In genomic region chr10:74234569-74234968, GRCh38 we compare ENCODE assay signal across 11 cellular contexts.
DNase-seq lines count a peak whose midpoint lies in the region; ATAC-seq and TF ChIP-seq lines count a peak whose summit lies in the region.
"Had no signal": no experiment of that assay in that cellular context is flagged by ENCODE, and none has a peak within 500 bp of the region (broad histone marks: within the 10 kb centered on the region; RNA-seq: fewer than 3 reads in every experiment).

No MANE protein-coding gene starts in this region.

- H3K4me1 ChIP-seq in vagina: no peaks in the 10 kb centered on the region
- H3K4me1 ChIP-seq: tibial nerve had no signal

- peak; percentile 60 for TF ChIP-seq RAD21 in neural cell (conservative IDR thresholded peaks at IDR 0.05)

- H3K36me3 ChIP-seq in neural cell (ENCODE audit: insufficient read depth, low read length) (no peaks in the 10 kb centered on the region), vagina (no peaks in the 10 kb centered on the region)
- H3K36me3 ChIP-seq: tibial nerve had no signal

- H4K20me1 ChIP-seq in neural cell (ENCODE audit: insufficient read depth): no peaks in the 10 kb centered on the region

- no peak overlapping the region for H3K9ac ChIP-seq in neural cell (ENCODE audit: low read length)

- no peak for TF ChIP-seq POLR2A in vagina (IDR thresholded peaks at IDR 0.05)

- H3K4me3 Mint-ChIP-seq in HFFc6 (no peak overlapping the region), MCF 10A (ENCODE audit: unreplicated experiment) (no peak overlapping the region)
- H3K4me3 Mint-ChIP-seq: immature natural killer cell had no signal

- H3K4me3 ChIP-seq in neural cell (ENCODE audit: low read length) (no peak overlapping the region), vagina (no peak overlapping the region)
- H3K4me3 ChIP-seq: tibial nerve had no signal

- CTCF ChIA-PET in MCF 10A (lab: Yijun Ruan, JAX) (interaction anchor here (0.5 to 2.3 kb wide), 13 partner anchors 9 to 867 kb away, joined by 3 to 14 read pairs (median 4); partner anchors contain the start of gene AP3M1), HEK293T (lab: Yijun Ruan, JAX) (interaction anchor here (0.6 to 1.6 kb wide), 3 partner anchors 79 to 1478 kb away, joined by 3 read pairs; no protein-coding TSS in a partner anchor)

- H3K9me3 Mint-ChIP-seq in HFFc6: no peaks in the 10 kb centered on the region
- no peaks in the 10 kb centered on the region for H3K9me3 Mint-ChIP-seq in MCF 10A (ENCODE audit: unreplicated experiment)
- H3K9me3 Mint-ChIP-seq: immature natural killer cell had no signal

- intact Hi-C loops in MCF 10A (cut with micrococcal nuclease) (loop anchor here (1.0 to 5.0 kb wide), 4 partner anchors 58 to 348 kb away; partner anchors contain the start of gene ADK), vagina (cut with DNase I) (no loop called here)

- H3K27ac Mint-ChIP-seq in HFFc6: no peak overlapping the region
- no peak overlapping the region for H3K27ac Mint-ChIP-seq in MCF 10A (ENCODE audit: low read depth, unreplicated experiment)
- H3K27ac Mint-ChIP-seq: immature natural killer cell had no signal

- BruUV-seq in MCF 10A (replicated peaks; lab: Mats Ljungman, UMichigan): no TSS peak

- no peaks in the 10 kb centered on the region for H3F3A ChIP-seq in neural cell (ENCODE audit: insufficient read depth, low read length, poor library complexity, severe bottlenecking)

- DNase-seq in HFFc6: no peak
- no peak for DNase-seq in MCF 10A (ENCODE audit: unreplicated experiment)
- no peak for DNase-seq in vagina (ENCODE audit: extremely low spot score in 2 of 2)
- DNase-seq in HEK293T (ENCODE audit: extremely low spot score): no peak
- no peak for DNase-seq in substantia nigra (lab: John Stamatoyannopoulos, UW)
- DNase-seq: NCI-H2081 treated with DMSO at 0.1 percent for 48 hours had no signal

- peaks cover 49% of the 10 kb centered on the region for H3K4me1 Mint-ChIP-seq in HFFc6 (ENCODE audit: low read depth)
- H3K4me1 Mint-ChIP-seq in MCF 10A (ENCODE audit: insufficient read depth, unreplicated experiment): peaks cover 16% of the 10 kb centered on the region

- no peaks in the 10 kb centered on the region for H3K9me2 ChIP-seq in neural cell (ENCODE audit: insufficient read depth, low read length)

- no peaks in the 10 kb centered on the region for H3K36me3 Mint-ChIP-seq in HFFc6 (ENCODE audit: low read depth)
- peaks cover 12% of the 10 kb centered on the region for H3K36me3 Mint-ChIP-seq in MCF 10A (ENCODE audit: insufficient read depth, unreplicated experiment)
- H3K36me3 Mint-ChIP-seq: immature natural killer cell had no signal

- H2AFZ ChIP-seq in neural cell (ENCODE audit: low read depth, low read length): no peak overlapping the region

- H3K9me3 ChIP-seq in neural cell (ENCODE audit: low read length): no peaks in the 10 kb centered on the region
- H3K9me3 ChIP-seq in vagina: no peaks in the 10 kb centered on the region
- H3K9me3 ChIP-seq: tibial nerve had no signal

- no peak overlapping the region for H3K4me2 ChIP-seq in neural cell (ENCODE audit: low read length)

- H3K27me3 Mint-ChIP-seq in HFFc6 (ENCODE audit: insufficient read depth): peaks cover 2% of the 10 kb centered on the region; the same call in 1 of the 2 replicates
- no peaks in the 10 kb centered on the region for H3K27me3 Mint-ChIP-seq in MCF 10A (ENCODE audit: insufficient read depth, unreplicated experiment)

- H3K27me3 ChIP-seq in neural cell (ENCODE audit: insufficient read depth, low read depth, low read length) (no peaks in the 10 kb centered on the region), vagina (no peaks in the 10 kb centered on the region)
- H3K27me3 ChIP-seq: tibial nerve had no signal

- no peak overlapping the region for H3K27ac ChIP-seq in C4-2B
- no peak overlapping the region for H3K27ac ChIP-seq in neural cell (ENCODE audit: low read length)
- H3K27ac ChIP-seq in vagina: no peak overlapping the region
- H3K27ac ChIP-seq in substantia nigra (ENCODE audit: low read depth, low read length, poor library complexity, severe bottlenecking): no peak overlapping the region
- H3K27ac ChIP-seq: tibial nerve had no signal

- TF ChIP-seq EP300 in neural cell (conservative IDR thresholded peaks at IDR 0.05; ENCODE audit: poor library complexity, severe bottlenecking): no peak

- TF ChIP-seq CTCF in C4-2B (conservative IDR thresholded peaks at IDR 0.05) (peak; percentile 63), HFFc6 (IDR thresholded peaks at IDR 0.05) (peak; percentile 72), MCF 10A (IDR thresholded peaks at IDR 0.05; ENCODE audit: unreplicated experiment) (peak; percentile 42), neural cell (IDR thresholded peaks at IDR 0.05; ENCODE audit: poor library complexity, severe bottlenecking) (peak; percentile 54), vagina (IDR thresholded peaks at IDR 0.05) (no peak)

- POLR2A ChIA-PET in MCF 10A (lab: Yijun Ruan, JAX) (interaction anchor here (1.0 to 2.1 kb wide), 5 partner anchors 9 to 110 kb away, joined by 3 to 18 read pairs (median 4); partner anchors contain the start of genes ADK and AP3M1), HEK293T (lab: Yijun Ruan, JAX) (interaction anchor here (1.2 kb wide), 1 partner anchor 84 kb away, joined by 5 read pairs; the partner anchor contains the start of genes ADK and AP3M1)

- no peaks in the 10 kb centered on the region for H3K79me2 ChIP-seq in neural cell (replicated peaks; ENCODE audit: insufficient read depth, low read length)

- no peak for ATAC-seq in GM18861 (IDR thresholded peaks at IDR 0.05; ENCODE audit: unreplicated experiment)

TF ChIP-seq in neural cell, 6 proteins besides CTCF, POLR2A, EP300 and RAD21:
- TF ChIP-seq SMC3 (conservative IDR thresholded peaks at IDR 0.05; ENCODE audit: poor library complexity) (peak; percentile 36), POLR2AphosphoS5 (IDR thresholded peaks at IDR 0.05) (no peak)

TF ChIP-seq in HEK293T, 16 proteins besides CTCF, POLR2A, EP300 and RAD21:
- no peak for TF ChIP-seq L3MBTL2 (conservative IDR thresholded peaks at IDR 0.05)
- no peak for TF ChIP-seq ZNF384 (IDR thresholded peaks at IDR 0.05)
- TF ChIP-seq FOXA1 (IDR thresholded peaks at IDR 0.05): no peak
- no peak for TF ChIP-seq ELF4 (IDR thresholded peaks at IDR 0.05)
- no peak for TF ChIP-seq TARDBP (IDR thresholded peaks at IDR 0.05)
- TF ChIP-seq SP1 (IDR thresholded peaks at IDR 0.05): no peak
- TF ChIP-seq HDGF (IDR thresholded peaks at IDR 0.05; ENCODE audit: borderline replicate concordance): no peak
- TF ChIP-seq SUZ12 (IDR thresholded peaks at IDR 0.05): no peak
- TF ChIP-seq LEF1 (IDR thresholded peaks at IDR 0.05; ENCODE audit: borderline replicate concordance): no peak
- TF ChIP-seq FOXM1 (IDR thresholded peaks at IDR 0.05; ENCODE audit: borderline replicate concordance): no peak
- no peak for TF ChIP-seq FOXK2 (IDR thresholded peaks at IDR 0.05)
- TF ChIP-seq BHLHE40 (IDR thresholded peaks at IDR 0.05; ENCODE audit: borderline replicate concordance): no peak
- TF ChIP-seq PKNOX1 (IDR thresholded peaks at IDR 0.05): no peak
- no peak for TF ChIP-seq NFRKB (IDR thresholded peaks at IDR 0.05)
- TF ChIP-seq ARNT (IDR thresholded peaks at IDR 0.05): no peak

Comparison
In these comparisons a context has a peak if more than half of its experiments do, and no peak if none do; other contexts are left out.
1. CTCF ChIP-seq: peak in C4-2B (single experiment), HFFc6 (single experiment), MCF 10A (single experiment) and neural cell (single experiment); none in vagina (0 of 3).